8 cellular contexts compared by ENCODE assay signal in the genomic region with DNA sequence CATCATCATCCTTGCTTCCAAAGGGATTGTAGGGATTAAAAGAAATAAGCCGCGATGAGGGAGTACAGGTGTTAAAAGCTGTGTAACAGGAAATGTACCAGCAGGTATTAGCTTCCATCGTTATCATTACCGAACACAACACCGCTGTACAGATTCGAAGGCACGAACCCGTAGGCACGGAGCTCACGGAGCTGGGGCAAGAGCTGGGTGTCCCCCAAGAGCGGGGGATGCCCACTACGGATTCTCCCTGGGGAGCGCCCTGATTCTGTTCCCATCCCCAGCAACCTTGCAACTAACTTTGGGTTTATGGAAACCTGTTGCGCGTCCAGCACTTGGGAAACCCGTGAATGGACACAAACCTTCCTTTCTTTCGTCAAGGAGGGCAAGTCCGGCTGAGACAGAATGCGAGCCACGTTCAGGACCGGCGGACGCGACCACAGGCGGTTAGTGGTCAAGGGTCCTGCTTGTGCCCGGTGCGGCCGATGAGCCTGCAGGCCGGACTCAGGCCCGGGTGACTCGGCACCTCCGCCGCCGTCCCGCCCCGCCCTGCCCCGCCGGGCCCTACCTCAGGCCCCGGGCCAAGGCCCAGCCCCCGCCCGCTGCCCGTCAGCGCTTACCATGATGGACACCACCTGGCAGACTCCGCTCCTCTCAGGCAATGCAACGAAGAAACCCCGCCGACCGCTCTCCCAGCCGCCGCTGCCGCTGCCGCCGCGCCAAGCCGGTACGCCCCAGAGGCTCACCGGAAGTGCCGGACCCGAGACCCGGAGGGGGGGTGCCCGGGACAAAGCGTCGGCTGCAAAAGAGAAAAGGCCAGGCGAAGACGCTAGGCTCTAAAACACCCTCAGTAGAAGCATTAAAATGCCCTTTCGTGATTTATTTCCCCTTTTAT. TPM values are rescaled to one million over a fixed set of nuclear protein-coding genes. Genes with fewer than 3 reads are reported as not detected.
DNase-seq lines count a peak whose midpoint lies in the region; ATAC-seq and TF ChIP-seq lines count a peak whose summit lies in the region.

A gene with protein sequence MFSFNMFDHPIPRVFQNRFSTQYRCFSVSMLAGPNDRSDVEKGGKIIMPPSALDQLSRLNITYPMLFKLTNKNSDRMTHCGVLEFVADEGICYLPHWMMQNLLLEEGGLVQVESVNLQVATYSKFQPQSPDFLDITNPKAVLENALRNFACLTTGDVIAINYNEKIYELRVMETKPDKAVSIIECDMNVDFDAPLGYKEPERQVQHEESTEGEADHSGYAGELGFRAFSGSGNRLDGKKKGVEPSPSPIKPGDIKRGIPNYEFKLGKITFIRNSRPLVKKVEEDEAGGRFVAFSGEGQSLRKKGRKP (minus strand): TSS at position 728 of the 892 bp plus-strand sequence. CDS start 108 bp downstream, at position 620.

- H3K4me2 ChIP-seq in smooth muscle cell = peak within 1 kb of the TSS; percentile 87

- DNase-seq in DMS53 (lab: John Stamatoyannopoulos, UW) (peak; percentile 74), DMS53 treated with DMSO at 0.1 percent for 48 hours (lab: John Stamatoyannopoulos, UW; ENCODE audit: unreplicated experiment) (no peak), NCI-H1694 treated with DMSO at 0.1 percent for 48 hours (lab: John Stamatoyannopoulos, UW) (peak; percentile 82), WERI-Rb-1 (peak; percentile 86), T47D (ENCODE audit: low read depth in 1 of 2, low spot score in 1 of 2) (peak; percentile 39 to 82), smooth muscle cell (lab: John Stamatoyannopoulos, UW; ENCODE audit: unreplicated experiment) (peak; percentile 54)

- peaks cover 49% of the 10 kb centered on the region for H3K79me2 ChIP-seq in smooth muscle cell (ENCODE audit: low read depth)

- peak within 1 kb of the TSS; percentile 80 for H3K4me3 ChIP-seq in WERI-Rb-1 (ENCODE audit: low read depth, low read length)
- H3K4me3 ChIP-seq in iPS-20b (ENCODE audit: low read length) = peak within 1 kb of the TSS; percentile 83
- H3K4me3 ChIP-seq in smooth muscle cell = peak within 1 kb of the TSS; percentile 91

- no peaks in the 10 kb centered on the region for H3F3A ChIP-seq in smooth muscle cell (ENCODE audit: low read depth)

- under 1% methylated on average over 52 of the region's 66 CpGs for WGBS in smooth muscle cell (ENCODE audit: low lambda C conversion rate)

- in situ Hi-C loops in T47D (cut with HindIII; ENCODE audit: low pct_unique_long_range_greater_than_20kb, low sequenced_read_pairs) = no loop called here

- H3K36me3 ChIP-seq in WERI-Rb-1 = peaks cover 45% of the 10 kb centered on the region
- H3K36me3 ChIP-seq in iPS-20b (ENCODE audit: insufficient read depth, low read depth, low read length) = peaks cover 39% of the 10 kb centered on the region
- no peaks in the 10 kb centered on the region for H3K36me3 ChIP-seq in smooth muscle cell (ENCODE audit: low read depth)

- peak within 1 kb of the TSS; percentile 96 for H3K9ac ChIP-seq in iPS-20b (ENCODE audit: low read depth, low read length)
- H3K9ac ChIP-seq in smooth muscle cell (ENCODE audit: low read depth) = peak within 1 kb of the TSS; percentile 100

- H3K9me3 ChIP-seq in WERI-Rb-1 (ENCODE audit: severe bottlenecking) = no peaks in the 10 kb centered on the region
- H3K9me3 ChIP-seq in iPS-20b (ENCODE audit: insufficient read depth, low read depth, low read length) = no peaks in the 10 kb centered on the region
- H3K9me3 ChIP-seq in smooth muscle cell (replicated peaks; ENCODE audit: low read depth) = no peaks in the 10 kb centered on the region

- peak within 1 kb of the TSS; percentile 97 for H2AFZ ChIP-seq in smooth muscle cell (ENCODE audit: low read depth)

- no peaks in the 10 kb centered on the region for H3K4me1 ChIP-seq in iPS-20b (ENCODE audit: insufficient read depth, low read length)
- peaks cover 18% of the 10 kb centered on the region for H3K4me1 ChIP-seq in smooth muscle cell (ENCODE audit: low read depth)

- ATAC-seq in HG02763 (IDR thresholded peaks at IDR 0.05; ENCODE audit: unreplicated experiment) = peak; percentile 36

- TF ChIP-seq CTCF in WERI-Rb-1 (IDR thresholded peaks at IDR 0.05; ENCODE audit: low read depth, low read length) = no peak
- no peak for TF ChIP-seq CTCF in smooth muscle cell (IDR thresholded peaks at IDR 0.05; ENCODE audit: borderline replicate concordance, insufficient read depth, poor library complexity, severe bottlenecking)

- H3K27me3 ChIP-seq in WERI-Rb-1 (ENCODE audit: insufficient read depth, low read depth, severe bottlenecking) = no peaks in the 10 kb centered on the region
- H3K27me3 ChIP-seq in iPS-20b (ENCODE audit: insufficient read depth, low read length) = no peaks in the 10 kb centered on the region
- H3K27me3 ChIP-seq in smooth muscle cell (ENCODE audit: low read depth) = no peaks in the 10 kb centered on the region

- H4K20me1 ChIP-seq in smooth muscle cell (ENCODE audit: low read depth) = peaks cover 39% of the 10 kb centered on the region

- H3K27ac ChIP-seq in WERI-Rb-1 (peak within 1 kb of the TSS; percentile 98), iPS-20b (ENCODE audit: low read length) (peak within 1 kb of the TSS; percentile 99), smooth muscle cell (ENCODE audit: low read depth) (peak within 1 kb of the TSS; percentile 100)

RNA-seq across cellular contexts. Expression of the gene that starts here (rescaled TPM):
- total RNA-seq in smooth muscle cell = 48.1 and 64.1 TPM in 2 replicates
- polyA plus RNA-seq in smooth muscle cell = 99.5 and 111 TPM in 2 replicates
